Comparison of ENCODE assay signal across 8 cellular contexts in genomic region chr2:197378494-197378972, GRCh38. TPM values are rescaled to one million over a fixed set of nuclear protein-coding genes. Genes with fewer than 3 reads are reported as not detected.
A peak's percentile ranks its signal among the peaks of the same experiment; 100 is the strongest.
DNase-seq lines count a peak whose midpoint lies in the region; ATAC-seq and TF ChIP-seq lines count a peak whose summit lies in the region.

No MANE protein-coding gene starts in this region.

- H3K4me3 Mint-ChIP-seq in CD8-positive, alpha-beta T cell, result no peak overlapping the region
- H3K4me3 Mint-ChIP-seq in activated CD8-positive, alpha-beta T cell treated with anti-CD3 and anti-CD28 coated beads, Interleukin-2, amount 10 ng/mL, durations not matched to agents 7 days and 5 days, result no peak overlapping the region
- no peak overlapping the region for H3K4me3 Mint-ChIP-seq in effector memory CD8-positive, alpha-beta T cell

- H3K9me3 ChIP-seq in CD8-positive, alpha-beta T cell (ENCODE audit: low read length), result no peaks in the 10 kb centered on the region

- POLR2A ChIA-PET in CD8-positive, alpha-beta T cell (lab: Charles Lee), result interaction anchor here (1.0 kb wide), 1 partner anchor 265 kb away, joined by 4 read pairs; no protein-coding TSS in a partner anchor
- POLR2A ChIA-PET in HEK293T (lab: Yijun Ruan, JAX), result no interaction called here
- POLR2A ChIA-PET in activated CD8-positive, alpha-beta T cell treated with anti-CD3 and anti-CD28 coated beads, Interleukin-2, amount 10 ng/mL, durations not matched to agents 7 days and 5 days (lab: Charles Lee), result no interaction called here

- no peak overlapping the region for H3K27ac Mint-ChIP-seq in CD8-positive, alpha-beta T cell
- H3K27ac Mint-ChIP-seq in activated CD8-positive, alpha-beta T cell treated with anti-CD3 and anti-CD28 coated beads, Interleukin-2, amount 10 ng/mL, durations not matched to agents 7 days and 5 days, result no peak overlapping the region
- H3K27ac Mint-ChIP-seq in effector memory CD8-positive, alpha-beta T cell, result no peak overlapping the region

- peaks cover 7% of the 10 kb centered on the region for H3K4me1 ChIP-seq in CD8-positive, alpha-beta T cell (ENCODE audit: insufficient read depth, low read length)

- H3K4me1 Mint-ChIP-seq in CD8-positive, alpha-beta T cell (ENCODE audit: low read depth), result peaks cover 12% of the 10 kb centered on the region
- H3K4me1 Mint-ChIP-seq in activated CD8-positive, alpha-beta T cell treated with anti-CD3 and anti-CD28 coated beads, Interleukin-2, amount 10 ng/mL, durations not matched to agents 7 days and 5 days (ENCODE audit: low read depth), result peaks cover 24% of the 10 kb centered on the region
- peaks cover 5 to 10% of the 10 kb centered on the region in 2 donors for H3K4me1 Mint-ChIP-seq in effector memory CD8-positive, alpha-beta T cell (ENCODE audit: low read depth in 2 of 2)

- peak; percentile 93 for TF ChIP-seq CTCF in CD8-positive, alpha-beta T cell (IDR thresholded peaks at IDR 0.05)

- H3K36me3 ChIP-seq in CD8-positive, alpha-beta T cell (ENCODE audit: insufficient read depth, low read length), result no peaks in the 10 kb centered on the region

- H3K9me3 Mint-ChIP-seq in CD8-positive, alpha-beta T cell, result no peaks in the 10 kb centered on the region
- H3K9me3 Mint-ChIP-seq in activated CD8-positive, alpha-beta T cell treated with anti-CD3 and anti-CD28 coated beads, Interleukin-2, amount 10 ng/mL, durations not matched to agents 7 days and 5 days (ENCODE audit: insufficient read depth), result no peaks in the 10 kb centered on the region
- no peaks in the 10 kb centered on the region for H3K9me3 Mint-ChIP-seq in effector memory CD8-positive, alpha-beta T cell

- peak; percentile 57 for ATAC-seq in CD8-positive, alpha-beta T cell
- ATAC-seq in activated CD8-positive, alpha-beta T cell treated with anti-CD3 and anti-CD28 coated beads, Interleukin-2, amount 10 ng/mL, durations not matched to agents 7 days and 5 days, result peak; percentile 77
- ATAC-seq in effector memory CD8-positive, alpha-beta T cell (replicated peaks), result peak; percentile 62
- no peak for ATAC-seq in HG02588 (IDR thresholded peaks at IDR 0.05; ENCODE audit: unreplicated experiment)

- H3K27me3 Mint-ChIP-seq in CD8-positive, alpha-beta T cell (ENCODE audit: low read depth), result no peaks in the 10 kb centered on the region
- peaks cover 4% of the 10 kb centered on the region for H3K27me3 Mint-ChIP-seq in activated CD8-positive, alpha-beta T cell treated with anti-CD3 and anti-CD28 coated beads, Interleukin-2, amount 10 ng/mL, durations not matched to agents 7 days and 5 days (ENCODE audit: low read depth)
- H3K27me3 Mint-ChIP-seq in effector memory CD8-positive, alpha-beta T cell, result peaks cover 0 to 7% of the 10 kb centered on the region in 2 donors

- peak; percentile 24 to 78 (median 57) for DNase-seq in CD8-positive, alpha-beta T cell
- DNase-seq in HEK293T (ENCODE audit: extremely low spot score), result peak; percentile 66
- peak; percentile 70 to 80 for DNase-seq in NCI-H526 (lab: John Stamatoyannopoulos, UW)
- peak; percentile 75 for DNase-seq in activated CD8-positive, alpha-beta T cell treated with anti-CD3 and anti-CD28 coated beads, Interleukin-2, amount 10 ng/mL, durations not matched to agents 7 days and 5 days
- DNase-seq in effector memory CD8-positive, alpha-beta T cell, result peak; percentile 56 to 63 (median 60)
- peak; percentile 51 for DNase-seq in mucosa of gallbladder (ENCODE audit: low spot score)
- peak; percentile 27 to 28 for DNase-seq in stimulated activated CD8-positive, alpha-beta memory T cell treated with anti-CD3 and anti-CD28 coated beads, Interleukin-4, amount 100 ng/mL, for 4 hours (ENCODE audit: low read depth in 2 of 2, low spot score in 1 of 2)

- H3K36me3 Mint-ChIP-seq in CD8-positive, alpha-beta T cell, result no peaks in the 10 kb centered on the region
- no peaks in the 10 kb centered on the region for H3K36me3 Mint-ChIP-seq in activated CD8-positive, alpha-beta T cell treated with anti-CD3 and anti-CD28 coated beads, Interleukin-2, amount 10 ng/mL, durations not matched to agents 7 days and 5 days (ENCODE audit: low read depth)
- no peaks in the 10 kb centered on the region for H3K36me3 Mint-ChIP-seq in effector memory CD8-positive, alpha-beta T cell (ENCODE audit: insufficient read depth)

- H3K27ac ChIP-seq in CD8-positive, alpha-beta T cell (ENCODE audit: low read depth, low read length), result no peak overlapping the region

- intact Hi-C loops in CD8-positive, alpha-beta T cell (cut with DNase I, micrococcal nuclease), result loop anchor here (1.0 to 5.0 kb wide), 9 partner anchors 66 to 628 kb away; partner anchors contain the start of gene GTF3C3 (in 1 of the 2)

- no peaks in the 10 kb centered on the region for H3K27me3 ChIP-seq in CD8-positive, alpha-beta T cell (ENCODE audit: insufficient read depth, low read length)

- CTCF ChIA-PET in CD8-positive, alpha-beta T cell (lab: Charles Lee), result interaction anchor here (0.8 to 3.1 kb wide), 24 partner anchors 9 to 627 kb away, joined by 3 to 40 read pairs (median 5); partner anchors contain the start of gene ANKRD44
- CTCF ChIA-PET in HEK293T (lab: Yijun Ruan, JAX), result interaction anchor here (0.7 to 1.1 kb wide), 2 partner anchors 19 to 265 kb away, joined by 3 to 5 read pairs; no protein-coding TSS in a partner anchor
- CTCF ChIA-PET in activated CD8-positive, alpha-beta T cell treated with anti-CD3 and anti-CD28 coated beads, Interleukin-2, amount 10 ng/mL, durations not matched to agents 7 days and 5 days (lab: Charles Lee), result interaction anchor here (0.6 to 2.2 kb wide), 17 partner anchors 67 to 627 kb away, joined by 3 to 13 read pairs (median 3); no protein-coding TSS in a partner anchor

- H3K4me3 ChIP-seq in CD8-positive, alpha-beta T cell (ENCODE audit: low read depth, low read length), result no peak overlapping the region

TF ChIP-seq in HEK293T, 16 proteins besides CTCF, POLR2A, EP300 and RAD21:
- no peak for TF ChIP-seq ARNT (IDR thresholded peaks at IDR 0.05)
- TF ChIP-seq ELF4 (IDR thresholded peaks at IDR 0.05), result no peak
- no peak for TF ChIP-seq FOXM1 (IDR thresholded peaks at IDR 0.05; ENCODE audit: borderline replicate concordance)
- TF ChIP-seq CTBP1 (IDR thresholded peaks at IDR 0.05; ENCODE audit: borderline replicate concordance), result no peak
- no peak for TF ChIP-seq FOXA1 (IDR thresholded peaks at IDR 0.05)
- no peak for TF ChIP-seq TARDBP (IDR thresholded peaks at IDR 0.05)
- no peak for TF ChIP-seq ZNF384 (IDR thresholded peaks at IDR 0.05)
- TF ChIP-seq BHLHE40 (IDR thresholded peaks at IDR 0.05; ENCODE audit: borderline replicate concordance), result no peak
- TF ChIP-seq, protein P1, sequence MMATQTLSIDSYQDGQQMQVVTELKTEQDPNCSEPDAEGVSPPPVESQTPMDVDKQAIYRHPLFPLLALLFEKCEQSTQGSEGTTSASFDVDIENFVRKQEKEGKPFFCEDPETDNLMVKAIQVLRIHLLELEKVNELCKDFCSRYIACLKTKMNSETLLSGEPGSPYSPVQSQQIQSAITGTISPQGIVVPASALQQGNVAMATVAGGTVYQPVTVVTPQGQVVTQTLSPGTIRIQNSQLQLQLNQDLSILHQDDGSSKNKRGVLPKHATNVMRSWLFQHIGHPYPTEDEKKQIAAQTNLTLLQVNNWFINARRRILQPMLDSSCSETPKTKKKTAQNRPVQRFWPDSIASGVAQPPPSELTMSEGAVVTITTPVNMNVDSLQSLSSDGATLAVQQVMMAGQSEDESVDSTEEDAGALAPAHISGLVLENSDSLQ (IDR thresholded peaks at IDR 0.05), result no peak
- TF ChIP-seq SUZ12 (IDR thresholded peaks at IDR 0.05), result no peak
- TF ChIP-seq HDGF (IDR thresholded peaks at IDR 0.05; ENCODE audit: borderline replicate concordance), result no peak
TF ChIP-seq in HEK293T: peak in this region for 0.

RNA-seq across cellular contexts. Expression of gene SF3B1, which starts 56.3 kb away (rescaled TPM):
- 100 to 1,000 TPM; 525 to 526 TPM for total RNA-seq in CD8-positive, alpha-beta T cell
- total RNA-seq in activated CD8-positive, alpha-beta T cell treated with anti-CD3 and anti-CD28 coated beads, Interleukin-2, amount 10 ng/mL, durations not matched to agents 7 days and 5 days, result 100 to 1,000 TPM; 266 to 267 TPM
- 206 TPM for total RNA-seq in mucosa of gallbladder
